ENCODE assay signal across 10 cellular contexts in genomic region chr1:157994081-157994581, GRCh38. TPM values are rescaled to one million over a fixed set of nuclear protein-coding genes. Genes with fewer than 3 reads are reported as not detected.
DNase-seq lines count a peak whose midpoint lies in the region; ATAC-seq and TF ChIP-seq lines count a peak whose summit lies in the region.
"Had no signal": no experiment of that assay in that cellular context is flagged by ENCODE, and none has a peak within 500 bp of the region (broad histone marks: within the 10 kb centered on the region; RNA-seq: fewer than 3 reads in every experiment).

No MANE protein-coding gene starts in this region.

- H3K9ac ChIP-seq in BLaER1: peak overlapping the region; percentile 93

- peaks cover 6% of the 10 kb centered on the region for H3K9me3 Mint-ChIP-seq in glutamatergic neuron (ENCODE audit: unreplicated experiment)
- H3K9me3 Mint-ChIP-seq in activated T-helper 2 cell treated with anti-CD3 and anti-CD28 coated beads, Interferon-gamma antibody, Interleukin-2, Interleukin-4, amounts not matched to agents 10 μg/mL and 5 μg/mL and 100 μg/mL, durations not matched to agents 14 hours and 24 hours and 36 hours: no peaks in the 10 kb centered on the region
- H3K9me3 Mint-ChIP-seq: effector memory CD8-positive, alpha-beta T cell had no signal

- no peak overlapping the region for H3K27ac Mint-ChIP-seq in glutamatergic neuron (ENCODE audit: unreplicated experiment)
- no peak overlapping the region for H3K27ac Mint-ChIP-seq in activated T-helper 2 cell treated with anti-CD3 and anti-CD28 coated beads, Interferon-gamma antibody, Interleukin-2, Interleukin-4, amounts not matched to agents 10 μg/mL and 5 μg/mL and 100 μg/mL, durations not matched to agents 14 hours and 24 hours and 36 hours
- H3K27ac Mint-ChIP-seq: effector memory CD8-positive, alpha-beta T cell had no signal

- intact Hi-C loops in left colon (cut with DNase I, micrococcal nuclease): loop anchor here in 1 of 2 donors (5.0 to 10.0 kb wide), 2 partner anchors 43 to 91 kb away; no protein-coding TSS in a partner anchor
- intact Hi-C loops in activated T-helper 2 cell treated with anti-CD3 and anti-CD28 coated beads, Interferon-gamma antibody, Interleukin-2, Interleukin-4, amounts not matched to agents 10 μg/mL and 5 μg/mL and 100 μg/mL, durations not matched to agents 14 hours and 24 hours and 36 hours (cut with micrococcal nuclease): no loop called here

- DNase-seq in RWPE2 (ENCODE audit: low spot score) (no peak), glutamatergic neuron (no peak), omental fat pad (ENCODE audit: low spot score) (no peak), left colon (no peak), 8988T (no peak)
- DNase-seq in activated T-helper 2 cell treated with anti-CD3 and anti-CD28 coated beads, Interferon-gamma antibody, Interleukin-2, Interleukin-4, amounts not matched to agents 10 μg/mL and 5 μg/mL and 100 μg/mL, durations not matched to agents 14 hours and 24 hours and 36 hours (ENCODE audit: low spot score): no peak
- DNase-seq: effector memory CD8-positive, alpha-beta T cell had no signal

- no peaks in the 10 kb centered on the region for H3K27me3 ChIP-seq in BLaER1
- no peaks in the 10 kb centered on the region for H3K27me3 ChIP-seq in RWPE2 (ENCODE audit: insufficient read depth, poor library complexity, severe bottlenecking)

- peak overlapping the region; percentile 61 for H3K4me3 Mint-ChIP-seq in glutamatergic neuron (ENCODE audit: unreplicated experiment)
- H3K4me3 Mint-ChIP-seq in activated T-helper 2 cell treated with anti-CD3 and anti-CD28 coated beads, Interferon-gamma antibody, Interleukin-2, Interleukin-4, amounts not matched to agents 10 μg/mL and 5 μg/mL and 100 μg/mL, durations not matched to agents 14 hours and 24 hours and 36 hours (ENCODE audit: low read depth): no peak overlapping the region

- H3K4me2 ChIP-seq in BLaER1: peak overlapping the region; percentile 87

- peaks cover 12% of the 10 kb centered on the region for H3K4me1 Mint-ChIP-seq in glutamatergic neuron (ENCODE audit: low read depth, unreplicated experiment)
- H3K4me1 Mint-ChIP-seq in activated T-helper 2 cell treated with anti-CD3 and anti-CD28 coated beads, Interferon-gamma antibody, Interleukin-2, Interleukin-4, amounts not matched to agents 10 μg/mL and 5 μg/mL and 100 μg/mL, durations not matched to agents 14 hours and 24 hours and 36 hours (ENCODE audit: low read depth): peaks cover 2% of the 10 kb centered on the region

- H3K36me3 Mint-ChIP-seq in glutamatergic neuron (ENCODE audit: unreplicated experiment): no peaks in the 10 kb centered on the region
- no peaks in the 10 kb centered on the region for H3K36me3 Mint-ChIP-seq in activated T-helper 2 cell treated with anti-CD3 and anti-CD28 coated beads, Interferon-gamma antibody, Interleukin-2, Interleukin-4, amounts not matched to agents 10 μg/mL and 5 μg/mL and 100 μg/mL, durations not matched to agents 14 hours and 24 hours and 36 hours (ENCODE audit: low read depth)

- H3K9me3 ChIP-seq in BLaER1 (no peaks in the 10 kb centered on the region), RWPE2 (ENCODE audit: severe bottlenecking) (no peaks in the 10 kb centered on the region)

- ATAC-seq in RWPE2 (ENCODE audit: low read depth): peak; percentile 9; the same call in 2 of the 3 replicates
- ATAC-seq in omental fat pad (ENCODE audit: low FRiP score): peak; percentile 16
- no peak for ATAC-seq in left colon
- ATAC-seq in GM21619 (IDR thresholded peaks at IDR 0.05; ENCODE audit: unreplicated experiment): no peak
- ATAC-seq: effector memory CD8-positive, alpha-beta T cell had no signal

- TF ChIP-seq CTCF in RWPE2 (IDR thresholded peaks at IDR 0.05; ENCODE audit: poor library complexity, severe bottlenecking): no peak
- no peak for TF ChIP-seq CTCF in glutamatergic neuron (IDR thresholded peaks at IDR 0.05; ENCODE audit: partially characterized antibody, unreplicated experiment)
- TF ChIP-seq CTCF in omental fat pad (IDR thresholded peaks at IDR 0.05): no peak

- peaks cover 28% of the 10 kb centered on the region for H3K4me1 ChIP-seq in BLaER1
- H3K4me1 ChIP-seq in RWPE2 (ENCODE audit: insufficient read depth, poor library complexity, severe bottlenecking): peaks cover 6% of the 10 kb centered on the region

- H4K20me1 ChIP-seq in BLaER1: peaks cover 35% of the 10 kb centered on the region

- H3K27me3 Mint-ChIP-seq in glutamatergic neuron (ENCODE audit: unreplicated experiment): peaks cover 17% of the 10 kb centered on the region
- H3K27me3 Mint-ChIP-seq in activated T-helper 2 cell treated with anti-CD3 and anti-CD28 coated beads, Interferon-gamma antibody, Interleukin-2, Interleukin-4, amounts not matched to agents 10 μg/mL and 5 μg/mL and 100 μg/mL, durations not matched to agents 14 hours and 24 hours and 36 hours (ENCODE audit: low read depth): peaks cover 42% of the 10 kb centered on the region

- H3K36me3 ChIP-seq in BLaER1: 0 out of 2 replicates have a peak, but pooled peaks cover 7% of the 10 kb centered on the region
- H3K36me3 ChIP-seq in RWPE2 (ENCODE audit: low read depth): peaks cover 21% of the 10 kb centered on the region

- H3K27ac ChIP-seq in BLaER1 (peak overlapping the region; percentile 91), RWPE2 (ENCODE audit: poor library complexity, severe bottlenecking) (peak overlapping the region; percentile 76)

- H3K4me3 ChIP-seq in BLaER1 (peak overlapping the region; percentile 87), RWPE2 (ENCODE audit: severe bottlenecking) (peak overlapping the region; percentile 90)

RNA-seq across cellular contexts. Expression of gene KIRREL1, which starts 0.7 kb away (rescaled TPM):
- total RNA-seq in glutamatergic neuron (ENCODE audit: unreplicated experiment) (8.1 TPM), omental fat pad (10 to 100 TPM; 47.2 to 81.6 (median 61.6) TPM), left colon (1 to 10 TPM; 5.6 to 9.2 TPM)
- total RNA-seq in activated T-helper 2 cell treated with anti-CD3 and anti-CD28 coated beads, Interferon-gamma antibody, Interleukin-2, Interleukin-4, amounts not matched to agents 10 μg/mL and 5 μg/mL and 100 μg/mL, durations not matched to agents 14 hours and 24 hours and 36 hours: not detected in 2 replicates
- total RNA-seq: T-helper 1 cell treated with Interleukin-12 subunit alpha and Interleukin-12 subunit beta and Interleukin-4 antibody, amounts not matched to agents 30 ng/mL and 1 ng/mL, for 36 hours had no signal

Comparison
In these comparisons a context has a peak if more than half of its experiments do, and no peak if none do; other contexts are left out.
1. ATAC-seq: peak in RWPE2 (single experiment) and omental fat pad (single experiment); none in left colon (single experiment) and GM21619 (single experiment).